ENCODE assay signal across 9 cellular contexts in the genomic region with DNA sequence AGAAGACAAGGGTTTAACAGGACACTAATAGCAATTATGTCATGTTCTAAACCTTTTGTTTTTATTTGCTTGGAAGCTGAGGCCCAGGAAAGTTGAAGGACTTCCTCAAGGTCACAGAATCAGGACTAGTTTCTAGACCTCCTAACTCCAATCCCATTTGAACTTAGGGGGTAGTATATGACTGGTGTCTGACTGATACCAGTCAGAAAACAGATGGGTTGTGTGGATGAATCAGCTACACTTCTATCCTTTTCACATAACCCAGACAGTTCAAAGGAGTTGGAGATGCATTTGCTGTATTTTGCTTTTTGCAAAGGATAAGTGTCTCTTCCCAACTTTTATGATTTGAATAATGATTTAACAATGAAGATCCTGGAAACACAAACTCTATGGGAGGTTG.
"Had no signal": no experiment of that assay in that cellular context is flagged by ENCODE, and none has a peak within 500 bp of the region (broad histone marks: within the 10 kb centered on the region; RNA-seq: fewer than 3 reads in every experiment).

No MANE protein-coding gene starts in this region.

- FAIRE-seq: H1, H54, HepG2 had no signal

- H3K4me2 ChIP-seq: GM23338, KMS-11 had no signal

- DNase-seq: H9, HCEC 1CT, KBM-7 had no signal

- H3K4me3 ChIP-seq: GM23338 had no signal

- H3K27ac ChIP-seq: HL-60, KMS-11 had no signal

- H3K9ac ChIP-seq: KMS-11 had no signal

- ATAC-seq: GM23338, HepG2 had no signal

- H2AFZ ChIP-seq: GM23338 had no signal
